ENCODE assay signal across 8 cellular contexts in the genomic region with DNA sequence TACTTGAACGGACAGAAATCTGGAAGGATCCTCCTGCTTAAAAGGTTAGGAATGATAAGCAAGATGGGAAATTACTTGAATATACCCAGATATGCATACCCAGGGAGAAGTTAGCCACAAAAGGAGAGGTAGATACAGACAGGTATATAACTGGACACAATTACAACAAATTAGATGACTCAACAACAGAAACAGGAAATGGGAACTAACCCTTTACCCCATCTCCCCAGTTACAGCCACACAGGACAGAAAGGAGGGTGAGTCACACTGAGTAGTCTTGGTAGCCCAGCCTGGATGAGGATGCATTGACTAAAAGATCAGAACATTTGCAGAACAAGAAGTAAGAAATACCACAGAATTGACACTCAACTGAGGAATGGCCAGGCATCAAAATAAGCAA.
DNase-seq lines count a peak whose midpoint lies in the region; ATAC-seq and TF ChIP-seq lines count a peak whose summit lies in the region.

No MANE protein-coding gene starts in this region.

- H2AFZ ChIP-seq in ACC112 (ENCODE audit: low read length, unreplicated experiment), result no peak overlapping the region

- H3K4me1 ChIP-seq in ACC112 (ENCODE audit: control insufficient read depth, insufficient read depth, low read length, unreplicated experiment), result peaks cover 11% of the 10 kb centered on the region
- H3K4me1 ChIP-seq in adrenal gland (replicated peaks in 1 of 2), result no peaks in the 10 kb centered on the region

- H3K4me3 ChIP-seq in ACC112 (ENCODE audit: low read depth, low read length) (no peak overlapping the region; the same call in 1 of the 2 replicates), adrenal gland (no peak overlapping the region)

- intact Hi-C loops in adrenal gland (cut with DNase I), result no loop called here

- ATAC-seq in GM18870 (IDR thresholded peaks at IDR 0.05; ENCODE audit: unreplicated experiment), result peak; percentile 98
- peak; percentile 98 for ATAC-seq in HG03060 (IDR thresholded peaks at IDR 0.05; ENCODE audit: low read depth, unreplicated experiment)
- ATAC-seq in omental fat pad (ENCODE audit: low FRiP score), result no peak

- WGBS in adrenal gland, 4 donors, result 65 to 79% (median 66%) methylated on average over 1 of the region's 1 CpG

- DNase-seq in RPMI7951 (ENCODE audit: low read depth) (peak; percentile 86), hepatic stellate cell (ENCODE audit: low spot score) (peak; percentile 30), adrenal gland (no peak), omental fat pad (ENCODE audit: low spot score) (no peak), ureter (ENCODE audit: low spot score) (no peak)

- H3K36me3 ChIP-seq in ACC112 (ENCODE audit: insufficient read depth, low read length), result no peaks in the 10 kb centered on the region
- H3K36me3 ChIP-seq in adrenal gland (replicated peaks in 1 of 2), result no peaks in the 10 kb centered on the region

- TF ChIP-seq CTCF in adrenal gland (IDR thresholded peaks at IDR 0.05) (no peak), omental fat pad (IDR thresholded peaks at IDR 0.05) (no peak)

- H3K27me3 ChIP-seq in ACC112 (ENCODE audit: insufficient read depth, low read length), result no peaks in the 10 kb centered on the region
- H3K27me3 ChIP-seq in adrenal gland, result no peaks in the 10 kb centered on the region

- H3K27ac ChIP-seq in ACC112 (ENCODE audit: low read depth, low read length) (peak overlapping the region; percentile 68), adrenal gland (no peak overlapping the region)

- H3K79me2 ChIP-seq in ACC112 (ENCODE audit: control insufficient read depth, insufficient read depth, low read length, unreplicated experiment), result no peaks in the 10 kb centered on the region

- no peaks in the 10 kb centered on the region for H3K9me3 ChIP-seq in adrenal gland (replicated peaks in 1 of 3)

- no peak for TF ChIP-seq POLR2A in adrenal gland (IDR thresholded peaks at IDR 0.05)

Comparison
In these comparisons a context has a peak if more than half of its experiments do, and no peak if none do; other contexts are left out.
1. DNase-seq: peak in RPMI7951 (single experiment) and hepatic stellate cell (single experiment); none in adrenal gland (0 of 7), omental fat pad (single experiment) and ureter (single experiment).